Comparison of ENCODE assay signal across 13 cellular contexts in genomic region chr1:21901986-21902377, GRCh38. TPM values are rescaled to one million over a fixed set of nuclear protein-coding genes. Genes with fewer than 3 reads are reported as not detected.
DNase-seq lines count a peak whose midpoint lies in the region; ATAC-seq and TF ChIP-seq lines count a peak whose summit lies in the region.
"Had no signal": no experiment of that assay in that cellular context is flagged by ENCODE, and none has a peak within 500 bp of the region (broad histone marks: within the 10 kb centered on the region; RNA-seq: fewer than 3 reads in every experiment).

No MANE protein-coding gene starts in this region.

- DNase-seq in UCSD-AML1 (lab: John Stamatoyannopoulos, UW; ENCODE audit: unreplicated experiment) (peak; percentile 24), left ventricle myocardium inferior (no peak), psoas muscle (no peak), erythroblast (lab: John Stamatoyannopoulos, UW) (no peak), CD14-positive monocyte (ENCODE audit: low spot score) (no peak), NCI-H1694 treated with DMSO at 0.1 percent for 48 hours (lab: John Stamatoyannopoulos, UW) (no peak)
- DNase-seq in activated CD4-positive, alpha-beta memory T cell treated with anti-CD3 and anti-CD28 coated beads for 36 hours = no peak
- DNase-seq: activated CD4-positive, alpha-beta T cell treated with anti-CD3 and anti-CD28 coated beads, Interleukin-2, amount 10 ng/mL, durations not matched to agents 7 days and 5 days; activated effector memory CD4-positive, alpha-beta T cell treated with anti-CD3 and anti-CD28 coated beads, Interleukin-2, amount 50 U/mL, for 16 hours; cerebellar nuclear complex; NCI-H1417 treated with DMSO at 0.1 percent for 48 hours; ovary had no signal

- H3K4me3 ChIP-seq in ACC112 (ENCODE audit: low read depth, low read length) = no peak overlapping the region
- peak overlapping the region; percentile 4 for H3K4me3 ChIP-seq in left ventricle myocardium inferior
- H3K4me3 ChIP-seq in psoas muscle = no peak overlapping the region
- H3K4me3 ChIP-seq: ovary had no signal

- no peak for ATAC-seq in psoas muscle

- H3K27me3 Mint-ChIP-seq in CD14-positive monocyte (ENCODE audit: low read depth in 3 of 3) = peaks cover 1 to 6% (median 6%) of the 10 kb centered on the region in 3 donors
- H3K27me3 Mint-ChIP-seq in activated CD4-positive, alpha-beta memory T cell treated with anti-CD3 and anti-CD28 coated beads for 36 hours = no peaks in the 10 kb centered on the region
- H3K27me3 Mint-ChIP-seq: activated CD4-positive, alpha-beta T cell treated with anti-CD3 and anti-CD28 coated beads, Interleukin-2, amount 10 ng/mL, durations not matched to agents 7 days and 5 days had no signal

- TF ChIP-seq CTCF in left ventricle myocardium inferior (IDR thresholded peaks at IDR 0.05; ENCODE audit: borderline replicate concordance) (no peak), psoas muscle (IDR thresholded peaks at IDR 0.05) (no peak), CD14-positive monocyte (IDR thresholded peaks at IDR 0.05) (no peak)

- POLR2A ChIA-PET in activated CD4-positive, alpha-beta memory T cell treated with anti-CD3 and anti-CD28 coated beads for 36 hours (lab: Charles Lee) = no interaction called here

- H3K9me3 ChIP-seq in left ventricle myocardium inferior (replicated peaks) = no peaks in the 10 kb centered on the region
- no peaks in the 10 kb centered on the region for H3K9me3 ChIP-seq in psoas muscle
- H3K9me3 ChIP-seq: ovary had no signal

- H3K36me3 Mint-ChIP-seq in CD14-positive monocyte = no peaks in the 10 kb centered on the region
- H3K36me3 Mint-ChIP-seq in activated CD4-positive, alpha-beta memory T cell treated with anti-CD3 and anti-CD28 coated beads for 36 hours = no peaks in the 10 kb centered on the region

- intact Hi-C loops in left ventricle myocardium inferior (cut with micrococcal nuclease) (no loop called here), psoas muscle (cut with DNase I) (loop anchor here in 1 of 2 donors (5.0 kb wide), 1 partner anchor 35 kb away; the partner anchor contains the start of gene HSPG2), CD14-positive monocyte (cut with micrococcal nuclease) (no loop called here)
- intact Hi-C loops in activated CD4-positive, alpha-beta memory T cell treated with anti-CD3 and anti-CD28 coated beads for 36 hours (cut with micrococcal nuclease) = no loop called here

- H3K27me3 ChIP-seq in ACC112 (ENCODE audit: insufficient read depth, low read length) = no peaks in the 10 kb centered on the region
- H3K27me3 ChIP-seq in left ventricle myocardium inferior (ENCODE audit: low read depth) = no peaks in the 10 kb centered on the region
- no peaks in the 10 kb centered on the region for H3K27me3 ChIP-seq in psoas muscle (ENCODE audit: insufficient read depth in 3 of 3, low read length in 2 of 3)
- H3K27me3 ChIP-seq: ovary had no signal

- peaks cover 8% of the 10 kb centered on the region for H3K4me1 Mint-ChIP-seq in CD14-positive monocyte
- H3K4me1 Mint-ChIP-seq in activated CD4-positive, alpha-beta memory T cell treated with anti-CD3 and anti-CD28 coated beads for 36 hours (ENCODE audit: low read depth) = peaks cover 6% of the 10 kb centered on the region

- no peak overlapping the region for H3K27ac Mint-ChIP-seq in CD14-positive monocyte
- no peak overlapping the region for H3K27ac Mint-ChIP-seq in activated CD4-positive, alpha-beta memory T cell treated with anti-CD3 and anti-CD28 coated beads for 36 hours
- H3K27ac Mint-ChIP-seq: activated CD4-positive, alpha-beta T cell treated with anti-CD3 and anti-CD28 coated beads, Interleukin-2, amount 10 ng/mL, durations not matched to agents 7 days and 5 days had no signal

- H3K36me3 ChIP-seq in ACC112 (ENCODE audit: insufficient read depth, low read length) (0 out of 2 replicates have a peak, but pooled peaks cover 4% of the 10 kb centered on the region), left ventricle myocardium inferior (peaks cover 20% of the 10 kb centered on the region), psoas muscle (ENCODE audit: insufficient read depth in 1 of 2, low read depth in 1 of 2) (no peaks in the 10 kb centered on the region)
- H3K36me3 ChIP-seq: ovary had no signal

- H3K4me3 Mint-ChIP-seq in CD14-positive monocyte = no peak overlapping the region
- H3K4me3 Mint-ChIP-seq in activated CD4-positive, alpha-beta memory T cell treated with anti-CD3 and anti-CD28 coated beads for 36 hours = no peak overlapping the region
- H3K4me3 Mint-ChIP-seq: activated CD4-positive, alpha-beta T cell treated with anti-CD3 and anti-CD28 coated beads, Interleukin-2, amount 10 ng/mL, durations not matched to agents 7 days and 5 days had no signal

- no peak overlapping the region for H2AFZ ChIP-seq in ACC112 (ENCODE audit: low read length, unreplicated experiment)

- no peak for TF ChIP-seq POLR2A in erythroblast (IDR thresholded peaks at IDR 0.05; ENCODE audit: low read length)

- CTCF ChIA-PET in activated CD4-positive, alpha-beta memory T cell treated with anti-CD3 and anti-CD28 coated beads for 36 hours (lab: Charles Lee) = no interaction called here

- peak overlapping the region; percentile 59 for H3K27ac ChIP-seq in ACC112 (ENCODE audit: low read depth, low read length)
- peak overlapping the region; percentile 90 for H3K27ac ChIP-seq in left ventricle myocardium inferior (replicated peaks)
- peak overlapping the region; percentile 63 for H3K27ac ChIP-seq in psoas muscle

- H3K79me2 ChIP-seq in ACC112 (ENCODE audit: control insufficient read depth, insufficient read depth, low read length, unreplicated experiment) = peaks cover 60% of the 10 kb centered on the region

- peaks cover 94% of the 10 kb centered on the region for H3K4me1 ChIP-seq in ACC112 (ENCODE audit: control insufficient read depth, insufficient read depth, low read length, unreplicated experiment)
- H3K4me1 ChIP-seq in left ventricle myocardium inferior = peaks cover 100% of the 10 kb centered on the region
- H3K4me1 ChIP-seq in psoas muscle = peaks cover 66% of the 10 kb centered on the region

- no peaks in the 10 kb centered on the region for H3K9me3 Mint-ChIP-seq in CD14-positive monocyte
- no peaks in the 10 kb centered on the region for H3K9me3 Mint-ChIP-seq in activated CD4-positive, alpha-beta memory T cell treated with anti-CD3 and anti-CD28 coated beads for 36 hours
- H3K9me3 Mint-ChIP-seq: activated CD4-positive, alpha-beta T cell treated with anti-CD3 and anti-CD28 coated beads, Interleukin-2, amount 10 ng/mL, durations not matched to agents 7 days and 5 days had no signal

- 13 to 27% (median 17%) methylated on average over 11 of the region's 11 CpGs for WGBS in psoas muscle, 3 donors

RNA-seq across cellular contexts. Expression of gene HSPG2, which starts 35.1 kb away (rescaled TPM):
- total RNA-seq in left ventricle myocardium inferior (257 TPM), psoas muscle (100 to 1,000 TPM; 102 to 168 (median 135) TPM)
- polyA plus RNA-seq in psoas muscle (10 to 100 TPM; 24.5 to 74.8 (median 43.8) TPM), CD14-positive monocyte (not detected)
- 1 to 10 TPM; 2.8 to 3.7 TPM for total RNA-seq in activated CD4-positive, alpha-beta memory T cell treated with anti-CD3 and anti-CD28 coated beads for 36 hours

Comparison
In these comparisons a context has a peak if more than half of its experiments do, and no peak if none do; other contexts are left out.
1. RNA of gene HSPG2, which starts 35.1 kb away (total RNA-seq): 257 TPM in left ventricle myocardium inferior (single experiment) and 102 to 168 TPM in psoas muscle; 2.8 to 3.7 TPM in activated CD4-positive, alpha-beta memory T cell treated with anti-CD3 and anti-CD28 coated beads for 36 hours; every median in the first group is over 10 times any median in the second.
2. Peak in every context shown above with its lines, with median percentiles within 50 percentile points of each other: H3K27ac ChIP-seq.